ENCODE assay signal across 20 cellular contexts in the genomic region with DNA sequence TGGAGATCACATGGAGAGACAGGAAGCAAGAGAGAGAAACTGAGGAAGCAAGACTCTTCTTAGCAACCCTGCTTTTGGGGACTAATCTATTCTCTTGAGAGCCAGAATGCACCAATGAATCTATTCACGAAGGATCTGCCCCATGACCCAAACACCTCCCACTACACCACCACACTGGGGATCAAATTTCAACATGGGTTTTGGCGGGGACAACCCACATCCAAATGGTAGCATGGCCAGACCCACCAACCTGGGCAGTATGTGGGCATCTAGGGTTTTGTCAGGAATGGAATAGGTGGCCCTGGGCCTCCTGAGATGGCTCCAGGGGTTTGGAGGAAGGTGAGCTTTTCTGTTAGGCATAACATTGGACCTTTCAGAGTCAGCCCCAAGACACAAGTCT.
"Had no signal": no experiment of that assay in that cellular context is flagged by ENCODE, and none has a peak within 500 bp of the region (broad histone marks: within the 10 kb centered on the region; RNA-seq: fewer than 3 reads in every experiment).

No MANE protein-coding gene starts in this region.

- H3K9me3 Mint-ChIP-seq: activated B cell treated with CpG ODN at 0.5 μM for 24 hours; activated naive CD8-positive, alpha-beta T cell treated with anti-CD3 and anti-CD28 coated beads for 36 hours; immature natural killer cell; nephron; stimulated activated naive CD8-positive, alpha-beta T cell treated with anti-CD3 and anti-CD28 coated beads, Interleukin-15, Interleukin-2, amounts not matched to agents 100 ng/mL and 50 ng/mL, for 24 hours; T-helper 1 cell treated with Interleukin-12 subunit alpha and Interleukin-12 subunit beta and Interleukin-4 antibody, amounts not matched to agents 30 μg/mL and 1 μg/mL, for 36 hours had no signal

- H3K4me3 ChIP-seq: lower lobe of right lung, spleen, tibial nerve, vagina had no signal

- DNase-seq: activated B cell treated with CpG ODN at 0.5 μM for 24 hours; activated CD4-positive, alpha-beta T cell treated with anti-CD3 and anti-CD28 coated beads for 4 hours; activated CD4-positive, alpha-beta T cell treated with anti-CD3 and anti-CD28 coated beads, Interleukin-2, amount 50 U/mL, for 48 hours; activated naive CD4-positive, alpha-beta T cell treated with Interleukin-2 at 50 U/mL for 16 hours; activated naive CD8-positive, alpha-beta T cell treated with anti-CD3 and anti-CD28 coated beads for 36 hours; activated T-cell treated with anti-CD3 and anti-CD28 coated beads, Interleukin-2, amount 50 U/mL, for 48 hours; cerebellar nuclear complex; effector CD4-positive, alpha-beta T cell; foreskin keratinocyte; immature natural killer cell; lower lobe of right lung; nucleus accumbens had no signal

- H3K27ac Mint-ChIP-seq: activated B cell treated with CpG ODN at 0.5 μM for 24 hours; activated naive CD8-positive, alpha-beta T cell treated with anti-CD3 and anti-CD28 coated beads for 36 hours; stimulated activated naive CD8-positive, alpha-beta T cell treated with anti-CD3 and anti-CD28 coated beads, Interleukin-15, Interleukin-2, amounts not matched to agents 100 ng/mL and 50 ng/mL, for 24 hours; T-helper 1 cell treated with Interleukin-12 subunit alpha and Interleukin-12 subunit beta and Interleukin-4 antibody, amounts not matched to agents 30 μg/mL and 1 μg/mL, for 36 hours had no signal

- H3K4me1 ChIP-seq: lower lobe of right lung, spleen had no signal

- H3K27ac ChIP-seq: foreskin keratinocyte, lower lobe of right lung, spleen, vagina had no signal

- H3K27me3 Mint-ChIP-seq: activated B cell treated with CpG ODN at 0.5 μM for 24 hours; activated naive CD8-positive, alpha-beta T cell treated with anti-CD3 and anti-CD28 coated beads for 36 hours; stimulated activated naive CD8-positive, alpha-beta T cell treated with anti-CD3 and anti-CD28 coated beads, Interleukin-15, Interleukin-2, amounts not matched to agents 100 ng/mL and 50 ng/mL, for 24 hours had no signal

- H3K36me3 Mint-ChIP-seq: immature natural killer cell had no signal

- ATAC-seq: foreskin keratinocyte, left lobe of liver, sciatic nerve had no signal

- H3K36me3 ChIP-seq: lower lobe of right lung, spleen, tibial nerve, vagina had no signal

- H3K9me3 ChIP-seq: lower lobe of right lung, spleen, tibial nerve, vagina had no signal

- H3K4me1 Mint-ChIP-seq: activated B cell treated with CpG ODN at 0.5 μM for 24 hours, immature natural killer cell had no signal

- H3K4me3 Mint-ChIP-seq: activated B cell treated with CpG ODN at 0.5 μM for 24 hours; activated naive CD8-positive, alpha-beta T cell treated with anti-CD3 and anti-CD28 coated beads for 36 hours; immature natural killer cell; nephron; stimulated activated naive CD8-positive, alpha-beta T cell treated with anti-CD3 and anti-CD28 coated beads, Interleukin-15, Interleukin-2, amounts not matched to agents 100 ng/mL and 50 ng/mL, for 24 hours; T-helper 1 cell treated with Interleukin-12 subunit alpha and Interleukin-12 subunit beta and Interleukin-4 antibody, amounts not matched to agents 30 μg/mL and 1 μg/mL, for 36 hours had no signal
